Comparison of ENCODE assay signal across 33 cellular contexts in the genomic region with DNA sequence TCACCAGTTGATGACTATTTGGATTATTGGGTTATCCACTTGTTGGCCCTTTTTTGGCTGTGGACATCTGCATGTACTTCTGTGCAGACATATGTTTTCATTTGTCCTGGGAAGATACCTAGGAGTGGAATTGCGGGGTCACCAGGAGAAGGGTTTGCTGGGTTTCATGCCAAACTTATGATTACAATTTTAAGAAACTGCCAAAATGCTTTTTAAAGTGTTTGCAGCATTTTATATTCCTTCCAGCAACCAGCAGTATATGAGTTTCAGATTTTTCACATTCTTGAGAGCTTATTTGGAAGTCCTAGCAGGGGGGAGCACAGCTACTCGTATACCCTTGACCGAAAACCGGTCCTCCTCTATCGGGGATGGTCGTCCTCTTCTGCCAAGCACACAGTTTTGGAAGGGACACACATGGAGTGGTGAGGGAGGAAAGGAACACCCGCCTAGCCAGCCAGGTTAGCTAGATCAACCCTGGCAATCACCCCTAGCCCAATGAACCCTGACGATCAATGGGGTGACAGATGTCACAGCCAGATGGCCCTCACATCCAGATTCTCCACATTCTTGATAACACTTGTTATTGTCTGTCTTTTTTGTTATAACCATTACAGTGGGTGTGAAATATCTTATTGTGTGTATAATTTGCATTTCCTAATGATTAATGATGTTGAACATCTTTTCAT. TPM values are rescaled to one million over a fixed set of nuclear protein-coding genes. Genes with fewer than 3 reads are reported as not detected.
DNase-seq lines count a peak whose midpoint lies in the region; ATAC-seq and TF ChIP-seq lines count a peak whose summit lies in the region.
"Had no signal": no experiment of that assay in that cellular context is flagged by ENCODE, and none has a peak within 500 bp of the region (broad histone marks: within the 10 kb centered on the region; RNA-seq: fewer than 3 reads in every experiment).

No MANE protein-coding gene starts in this region.

- H3K4me1 ChIP-seq in adipocyte (ENCODE audit: control insufficient read depth, insufficient read depth, low read length) (peaks cover 8% of the 10 kb centered on the region), thyroid gland (peaks cover 33 to 46% of the 10 kb centered on the region in 2 donors)

- no peaks in the 10 kb centered on the region for H3K27me3 ChIP-seq in adipocyte (replicated peaks; ENCODE audit: control insufficient read depth, insufficient read depth, low read length)
- no peaks in the 10 kb centered on the region for H3K27me3 ChIP-seq in thyroid gland
- H3K27me3 ChIP-seq: cardiac muscle cell, esophagus squamous epithelium, ovary had no signal

- no peak overlapping the region for H3K9ac ChIP-seq in adipocyte (ENCODE audit: low read length)

- no peak for TF ChIP-seq CTCF in thyroid gland (IDR thresholded peaks at IDR 0.05)

- ATAC-seq in left lobe of liver: peak; percentile 69
- no peak for ATAC-seq in sciatic nerve
- ATAC-seq: activated CD8-positive, alpha-beta T cell treated with anti-CD3 and anti-CD28 coated beads, Interleukin-2, amount 10 ng/mL, durations not matched to agents 7 days and 5 days; activated naive CD4-positive, alpha-beta T cell treated with anti-CD3 and anti-CD28 coated beads, Interleukin-2, amount 50 U/mL, for 72 hours; mucosa of descending colon; natural killer cell treated with Interleukin-12 subunit alpha and Interleukin-12 subunit beta and Interleukin-15 and Interleukin-18, amount 100 ng/mL, for 72 hours; stimulated activated effector memory CD8-positive, alpha-beta T cell treated with anti-CD3 and anti-CD28 coated beads, Interleukin-12 subunit alpha, Interleukin-12 subunit beta, amount 100 ng/mL, for 72 hours had no signal

- TF ChIP-seq POLR2A in thyroid gland (IDR thresholded peaks at IDR 0.05): no peak

- peaks cover 11% of the 10 kb centered on the region for H3K9me3 ChIP-seq in adipocyte (ENCODE audit: control insufficient read depth, low read length)
- H3K9me3 ChIP-seq in thyroid gland: no peaks in the 10 kb centered on the region
- H3K9me3 ChIP-seq: ovary had no signal

- H3K4me3 ChIP-seq in adipocyte (ENCODE audit: low read length) (peak overlapping the region; percentile 52), thyroid gland (replicated peaks in 1 of 3) (no peak overlapping the region)
- H3K4me3 ChIP-seq: cardiac muscle cell, esophagus squamous epithelium, mucosa of descending colon, ovary had no signal

- H3K27ac ChIP-seq in thyroid gland: peak overlapping the region in 2 of 3 donors; percentile 23 to 42
- H3K27ac ChIP-seq: 22Rv1, esophagus squamous epithelium, ovary, RWPE1 had no signal

- intact Hi-C loops in thyroid gland (cut with DNase I) (no loop called here), sciatic nerve (cut with DNase I) (loop anchor here (5.0 kb wide), 1 partner anchor 369 kb away; no protein-coding TSS in a partner anchor)

- DNase-seq in DMS 273 (lab: John Stamatoyannopoulos, UW; ENCODE audit: unreplicated experiment) (peak; percentile 20), DMS 273 treated with DMSO at 0.1 percent for 48 hours (lab: John Stamatoyannopoulos, UW) (no peak), adipocyte (ENCODE audit: low read depth) (peak; percentile 56), left lobe of liver (ENCODE audit: low spot score) (no peak), thyroid gland (peak in 1 of 2 donors; percentile 38), nucleus accumbens (lab: John Stamatoyannopoulos, UW) (no peak), sciatic nerve (ENCODE audit: low spot score) (no peak), UCSD-AML1 (lab: John Stamatoyannopoulos, UW; ENCODE audit: unreplicated experiment) (no peak)
- DNase-seq: activated CD4-positive, CD25-positive, alpha-beta regulatory T cell treated with anti-CD3 and anti-CD28 coated beads, Interleukin-2, amount 50 U/mL, for 72 hours; activated CD8-positive, alpha-beta T cell treated with anti-CD3 and anti-CD28 coated beads, Interleukin-2, amount 10 ng/mL, durations not matched to agents 7 days and 5 days; activated T-cell treated with anti-CD3 and anti-CD28 coated beads for 4 hours; anterior cingulate cortex; CD8-positive, alpha-beta memory T cell; DMS153; esophagus squamous epithelium; islet precursor cell; mucosa of descending colon; NCI-H1105 treated with DMSO at 0.1 percent for 48 hours; NCI-H1930; ovary; stimulated activated CD4-positive, alpha-beta T cell treated with anti-CD3 and anti-CD28 coated beads, Interleukin-4, amount 100 ng/mL, for 1 hour; T-helper 1 cell had no signal

- WGBS in thyroid gland, 2 donors: 54 to 71% methylated on average over 8 of the region's 8 CpGs

- H3K36me3 ChIP-seq in adipocyte (ENCODE audit: control insufficient read depth, insufficient read depth, low read length, severe bottlenecking) (no peaks in the 10 kb centered on the region), thyroid gland (no peaks in the 10 kb centered on the region)
- H3K36me3 ChIP-seq: cardiac muscle cell, esophagus squamous epithelium, ovary had no signal

RNA-seq across cellular contexts. Expression of gene RNF113B, which starts 26.7 kb away (rescaled TPM):
- total RNA-seq in left lobe of liver: not detected
- total RNA-seq in thyroid gland: not detected
- total RNA-seq in sciatic nerve: not detected
- total RNA-seq: activated CD8-positive, alpha-beta T cell treated with anti-CD3 and anti-CD28 coated beads, Interleukin-2, amount 10 ng/mL, durations not matched to agents 7 days and 5 days; activated naive CD4-positive, alpha-beta T cell treated with anti-CD3 and anti-CD28 coated beads, Interleukin-2, amount 50 U/mL, for 72 hours; B cell; cardiac muscle cell; CD8-positive, alpha-beta memory T cell; esophagus squamous epithelium; H4; lower leg skin; mucosa of descending colon; natural killer cell treated with Interleukin-12 subunit alpha and Interleukin-12 subunit beta and Interleukin-15 and Interleukin-18, amount 100 ng/mL, for 72 hours; OCI-LY7; ovary; SK-MEL-5 had no signal

Comparison
In these comparisons a context has a peak if more than half of its experiments do, and no peak if none do; other contexts are left out.
1. DNase-seq: peak in DMS 273 (single experiment) and adipocyte (single experiment); none in DMS 273 treated with DMSO at 0.1 percent for 48 hours (single experiment), left lobe of liver (single experiment), nucleus accumbens (0 of 56), sciatic nerve (single experiment) and UCSD-AML1 (single experiment).